Comparison of ENCODE assay signal across 2 cellular contexts in genomic region chr5:177482359-177482795, GRCh38.
TF ChIP-seq lines count a peak whose summit lies in the region.

No MANE protein-coding gene starts in this region.

TF ChIP-seq in SK-N-SH, 30 proteins besides CTCF, POLR2A, EP300 and RAD21:
- TF ChIP-seq SIN3A (IDR thresholded peaks at IDR 0.05; ENCODE audit: borderline replicate concordance, low read depth, low read length) (no peak), FOSL2 (IDR thresholded peaks at IDR 0.05; ENCODE audit: borderline replicate concordance, low read depth) (no peak), MAX (IDR thresholded peaks at IDR 0.05; ENCODE audit: low read depth) (no peak), TAF1 (IDR thresholded peaks at IDR 0.05; ENCODE audit: borderline replicate concordance, low read depth, low read length) (no peak), RFX5 (IDR thresholded peaks at IDR 0.05; ENCODE audit: low read length) (no peak), TEAD4 (IDR thresholded peaks at IDR 0.05; ENCODE audit: borderline replicate concordance, insufficient read depth) (no peak), GATA2 (CRISPR knock-in tag; IDR thresholded peaks at IDR 0.05) (no peak), POLR2AphosphoS5 (IDR thresholded peaks at IDR 0.05; ENCODE audit: low read depth, low read length) (no peak; the same call in 1 of the 2 replicates), RCOR1 (IDR thresholded peaks at IDR 0.05; ENCODE audit: low read length) (no peak), NRF1 (IDR thresholded peaks at IDR 0.05; ENCODE audit: low read depth, low read length) (no peak), JUND (IDR thresholded peaks at IDR 0.05) (no peak), MEF2A (IDR thresholded peaks at IDR 0.05; ENCODE audit: borderline replicate concordance, low read depth) (no peak), EZH2phosphoT487 (IDR thresholded peaks at IDR 0.05; ENCODE audit: borderline replicate concordance, low read depth) (no peak)
- TF ChIP-seq, protein P1, sequence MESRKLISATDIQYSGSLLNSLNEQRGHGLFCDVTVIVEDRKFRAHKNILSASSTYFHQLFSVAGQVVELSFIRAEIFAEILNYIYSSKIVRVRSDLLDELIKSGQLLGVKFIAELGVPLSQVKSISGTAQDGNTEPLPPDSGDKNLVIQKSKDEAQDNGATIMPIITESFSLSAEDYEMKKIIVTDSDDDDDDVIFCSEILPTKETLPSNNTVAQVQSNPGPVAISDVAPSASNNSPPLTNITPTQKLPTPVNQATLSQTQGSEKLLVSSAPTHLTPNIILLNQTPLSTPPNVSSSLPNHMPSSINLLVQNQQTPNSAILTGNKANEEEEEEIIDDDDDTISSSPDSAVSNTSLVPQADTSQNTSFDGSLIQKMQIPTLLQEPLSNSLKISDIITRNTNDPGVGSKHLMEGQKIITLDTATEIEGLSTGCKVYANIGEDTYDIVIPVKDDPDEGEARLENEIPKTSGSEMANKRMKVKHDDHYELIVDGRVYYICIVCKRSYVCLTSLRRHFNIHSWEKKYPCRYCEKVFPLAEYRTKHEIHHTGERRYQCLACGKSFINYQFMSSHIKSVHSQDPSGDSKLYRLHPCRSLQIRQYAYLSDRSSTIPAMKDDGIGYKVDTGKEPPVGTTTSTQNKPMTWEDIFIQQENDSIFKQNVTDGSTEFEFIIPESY (IDR thresholded peaks at IDR 0.05; ENCODE audit: borderline replicate concordance, low read depth): no peak

TF ChIP-seq in endothelial cell of umbilical vein, 7 proteins besides CTCF, POLR2A, EP300 and RAD21:
- TF ChIP-seq FOS (IDR thresholded peaks at IDR 0.05; ENCODE audit: borderline replicate concordance, insufficient read depth, low read length) (no peak), POLR2AphosphoS5 (IDR thresholded peaks at IDR 0.05; ENCODE audit: insufficient read depth, low read depth, low read length) (peak; percentile 72)
